In genomic region chr10:32621969-32622368, GRCh38 we compare ENCODE assay signal across 9 cellular contexts.
"Had no signal": no experiment of that assay in that cellular context is flagged by ENCODE, and none has a peak within 500 bp of the region (broad histone marks: within the 10 kb centered on the region; RNA-seq: fewer than 3 reads in every experiment).

No MANE protein-coding gene starts in this region.

- H2AFZ ChIP-seq: GM23248, GM23338 had no signal

- H3K4me3 ChIP-seq: GM23248, GM23338, HAP-1 had no signal

- ATAC-seq: GM23338, HCT116 had no signal

- H3K9ac ChIP-seq: GM23248 had no signal

- DNase-seq: GM23248, GOT3, H7, H9, HCEC 1CT, HFFc6 had no signal

- H3K4me1 ChIP-seq: HAP-1 had no signal

- H3K36me3 ChIP-seq: HAP-1 had no signal

- H3K4me2 ChIP-seq: GM23338 had no signal

- H3K9me3 ChIP-seq: HAP-1 had no signal

- H3K27ac ChIP-seq: GM23248 had no signal
